Comparison of ENCODE assay signal across 20 cellular contexts in genomic region chr1:36100376-36100775, GRCh38. TPM values are rescaled to one million over a fixed set of nuclear protein-coding genes. Genes with fewer than 3 reads are reported as not detected.
A peak's percentile ranks its signal among the peaks of the same experiment; 100 is the strongest.
DNase-seq lines count a peak whose midpoint lies in the region; ATAC-seq and TF ChIP-seq lines count a peak whose summit lies in the region.
"Had no signal": no experiment of that assay in that cellular context is flagged by ENCODE, and none has a peak within 500 bp of the region (broad histone marks: within the 10 kb centered on the region; RNA-seq: fewer than 3 reads in every experiment).

No MANE protein-coding gene starts in this region.

- no peak for TF ChIP-seq EP300 in tibial nerve (IDR thresholded peaks at IDR 0.05)

- 8 to 27% methylated on average over 6 of the region's 6 CpGs for WGBS in tibial nerve, 2 donors

- H3K36me3 ChIP-seq in OCI-LY3 (replicated peaks; ENCODE audit: low read depth, low read length) (no peaks in the 10 kb centered on the region), tibial nerve (peaks cover 0 to 19% (median 0%) of the 10 kb centered on the region in 3 donors)
- H3K36me3 ChIP-seq: ovary had no signal

- H3K9me3 ChIP-seq in OCI-LY3 (ENCODE audit: insufficient read depth, low read length), result no peaks in the 10 kb centered on the region
- no peaks in the 10 kb centered on the region for H3K9me3 ChIP-seq in tibial nerve
- H3K9me3 ChIP-seq: gastroesophageal sphincter, ovary, upper lobe of right lung had no signal

- H3K9ac ChIP-seq in OCI-LY3 (ENCODE audit: low read length), result no peak overlapping the region

- peaks cover 6% of the 10 kb centered on the region for H3K4me1 Mint-ChIP-seq in activated naive CD8-positive, alpha-beta T cell treated with anti-CD3 and anti-CD28 coated beads, Interleukin-2, amount 10 ng/mL, durations not matched to agents 7 days and 5 days
- H3K4me1 Mint-ChIP-seq in activated naive CD8-positive, alpha-beta T cell treated with anti-CD3 and anti-CD28 coated beads, Interleukin-2, amount 50 U/mL, for 24 hours, result no peaks in the 10 kb centered on the region

- peaks cover 3% of the 10 kb centered on the region; the same call in 1 of the 2 replicates for H3K4me1 ChIP-seq in OCI-LY3 (ENCODE audit: low read length)
- H3K4me1 ChIP-seq in tibial nerve, result peaks cover 0 to 40% (median 4%) of the 10 kb centered on the region in 4 donors

- H3K27ac ChIP-seq in OCI-LY3 (ENCODE audit: low read length) (no peak overlapping the region), tibial nerve (peak overlapping the region in 3 of 4 donors; percentile 8 to 66 (median 38))
- H3K27ac ChIP-seq: hepatocyte, ovary, skin epidermis, upper lobe of right lung had no signal

- peak overlapping the region; percentile 80 for H3K4me2 ChIP-seq in OCI-LY3 (ENCODE audit: low read length)

- H3K4me3 Mint-ChIP-seq in activated naive CD8-positive, alpha-beta T cell treated with anti-CD3 and anti-CD28 coated beads, Interleukin-2, amount 10 ng/mL, durations not matched to agents 7 days and 5 days, result peak overlapping the region; percentile 48
- H3K4me3 Mint-ChIP-seq in activated naive CD8-positive, alpha-beta T cell treated with anti-CD3 and anti-CD28 coated beads, Interleukin-2, amount 50 U/mL, for 24 hours, result no peak overlapping the region
- H3K4me3 Mint-ChIP-seq: activated CD8-positive, alpha-beta T cell treated with anti-CD3 and anti-CD28 coated beads, Interleukin-2, amount 10 ng/mL, durations not matched to agents 7 days and 5 days; CD8-positive, alpha-beta T cell; IgD-negative memory B cell; nephron had no signal

- no peaks in the 10 kb centered on the region for H3K36me3 Mint-ChIP-seq in activated naive CD8-positive, alpha-beta T cell treated with anti-CD3 and anti-CD28 coated beads, Interleukin-2, amount 10 ng/mL, durations not matched to agents 7 days and 5 days
- H3K36me3 Mint-ChIP-seq in activated naive CD8-positive, alpha-beta T cell treated with anti-CD3 and anti-CD28 coated beads, Interleukin-2, amount 50 U/mL, for 24 hours (ENCODE audit: low read depth), result no peaks in the 10 kb centered on the region
- H3K36me3 Mint-ChIP-seq: IgD-negative memory B cell had no signal

- H3K27ac Mint-ChIP-seq in activated naive CD8-positive, alpha-beta T cell treated with anti-CD3 and anti-CD28 coated beads, Interleukin-2, amount 10 ng/mL, durations not matched to agents 7 days and 5 days, result peak overlapping the region; percentile 25
- no peak overlapping the region for H3K27ac Mint-ChIP-seq in activated naive CD8-positive, alpha-beta T cell treated with anti-CD3 and anti-CD28 coated beads, Interleukin-2, amount 50 U/mL, for 24 hours
- H3K27ac Mint-ChIP-seq: activated CD8-positive, alpha-beta T cell treated with anti-CD3 and anti-CD28 coated beads, Interleukin-2, amount 10 ng/mL, durations not matched to agents 7 days and 5 days; CD8-positive, alpha-beta T cell; stimulated activated memory B cell treated with anti-CD40 and anti-IgM and Interleukin-4, amounts not matched to agents 10 μg/mL and 1 μg/mL and 100 μg/mL, for 72 hours had no signal

- TF ChIP-seq CTCF in OCI-LY3 (IDR thresholded peaks at IDR 0.05; ENCODE audit: low read depth, low read length) (no peak), tibial nerve (IDR thresholded peaks at IDR 0.05) (no peak)

- H3K9me3 Mint-ChIP-seq in activated naive CD8-positive, alpha-beta T cell treated with anti-CD3 and anti-CD28 coated beads, Interleukin-2, amount 10 ng/mL, durations not matched to agents 7 days and 5 days, result no peaks in the 10 kb centered on the region
- H3K9me3 Mint-ChIP-seq in activated naive CD8-positive, alpha-beta T cell treated with anti-CD3 and anti-CD28 coated beads, Interleukin-2, amount 50 U/mL, for 24 hours, result no peaks in the 10 kb centered on the region
- H3K9me3 Mint-ChIP-seq: CD8-positive, alpha-beta T cell; IgD-negative memory B cell; nephron; stimulated activated memory B cell treated with anti-CD40 and anti-IgM and Interleukin-4, amounts not matched to agents 10 μg/mL and 1 μg/mL and 100 μg/mL, for 72 hours had no signal

- H3K27me3 ChIP-seq in OCI-LY3 (ENCODE audit: low read depth, low read length), result no peaks in the 10 kb centered on the region
- H3K27me3 ChIP-seq in tibial nerve, result no peaks in the 10 kb centered on the region
- H3K27me3 ChIP-seq: gastroesophageal sphincter, hepatocyte, ovary, upper lobe of right lung had no signal

- H4K20me1 ChIP-seq in OCI-LY3 (ENCODE audit: insufficient read depth, low read length), result no peaks in the 10 kb centered on the region

- peak overlapping the region; percentile 56; the same call in 1 of the 2 replicates for H2AFZ ChIP-seq in OCI-LY3 (ENCODE audit: low read depth, low read length)
- H2AFZ ChIP-seq: hepatocyte had no signal

- TF ChIP-seq POLR2A in tibial nerve (IDR thresholded peaks at IDR 0.05), result no peak

- no peaks in the 10 kb centered on the region for H3K79me2 ChIP-seq in OCI-LY3 (ENCODE audit: low read length)
- H3K79me2 ChIP-seq: hepatocyte had no signal

- POLR2A ChIA-PET in activated naive CD8-positive, alpha-beta T cell treated with anti-CD3 and anti-CD28 coated beads, Interleukin-2, amount 10 ng/mL, durations not matched to agents 7 days and 5 days (lab: Charles Lee), result interaction anchor here (0.6 to 1.7 kb wide), 4 partner anchors 10 to 87 kb away, joined by 5 to 7 read pairs (median 6); no protein-coding TSS in a partner anchor

- peaks cover 2% of the 10 kb centered on the region for H3K27me3 Mint-ChIP-seq in activated naive CD8-positive, alpha-beta T cell treated with anti-CD3 and anti-CD28 coated beads, Interleukin-2, amount 10 ng/mL, durations not matched to agents 7 days and 5 days
- no peaks in the 10 kb centered on the region for H3K27me3 Mint-ChIP-seq in activated naive CD8-positive, alpha-beta T cell treated with anti-CD3 and anti-CD28 coated beads, Interleukin-2, amount 50 U/mL, for 24 hours
- H3K27me3 Mint-ChIP-seq: IgD-negative memory B cell; stimulated activated memory B cell treated with anti-CD40 and anti-IgM and Interleukin-4, amounts not matched to agents 10 μg/mL and 1 μg/mL and 100 μg/mL, for 72 hours had no signal

- no peak for DNase-seq in activated naive CD8-positive, alpha-beta T cell treated with anti-CD3 and anti-CD28 coated beads, Interleukin-2, amount 10 ng/mL, durations not matched to agents 7 days and 5 days
- DNase-seq in activated naive CD8-positive, alpha-beta T cell treated with anti-CD3 and anti-CD28 coated beads, Interleukin-2, amount 50 U/mL, for 24 hours, result no peak
- DNase-seq in ecto neural progenitor cell (ENCODE audit: low spot score) (peak; percentile 43), tibial nerve (ENCODE audit: low spot score in 2 of 2) (no peak), HCEC 1CT (no peak), Ammon's horn (ENCODE audit: low spot score) (no peak)
- DNase-seq: 8988T, NCI-H187 treated with DMSO at 0.1 percent for 48 hours had no signal

- H3K4me3 ChIP-seq in OCI-LY3 (ENCODE audit: low read length) (peak overlapping the region; percentile 62), tibial nerve (no peak overlapping the region)
- H3K4me3 ChIP-seq: gastroesophageal sphincter, hepatocyte, ovary, skin epidermis, upper lobe of right lung had no signal

- ATAC-seq in activated naive CD8-positive, alpha-beta T cell treated with anti-CD3 and anti-CD28 coated beads, Interleukin-2, amount 10 ng/mL, durations not matched to agents 7 days and 5 days (ENCODE audit: low read depth), result no peak
- no peak for ATAC-seq in activated naive CD8-positive, alpha-beta T cell treated with anti-CD3 and anti-CD28 coated beads, Interleukin-2, amount 50 U/mL, for 24 hours
- ATAC-seq in HG02610 (IDR thresholded peaks at IDR 0.05; ENCODE audit: unreplicated experiment), result no peak

RNA-seq across cellular contexts. Expression of gene ADPRS, which starts 11.7 kb away (rescaled TPM):
- total RNA-seq in activated naive CD8-positive, alpha-beta T cell treated with anti-CD3 and anti-CD28 coated beads, Interleukin-2, amount 10 ng/mL, durations not matched to agents 7 days and 5 days, result 10 to 100 TPM; 30.7 to 32.7 TPM
- total RNA-seq in tibial nerve, result 10 to 100 TPM; 41.0 to 64.3 (median 48.0) TPM

RNA-seq across cellular contexts. Expression of gene TEKT2, which starts 16.5 kb away (rescaled TPM):
- not detected for total RNA-seq in activated naive CD8-positive, alpha-beta T cell treated with anti-CD3 and anti-CD28 coated beads, Interleukin-2, amount 10 ng/mL, durations not matched to agents 7 days and 5 days
- total RNA-seq in tibial nerve, result under 1 TPM in 1 of 4 donors, not detected in 3; 0.90 TPM
- total RNA-seq: activated CD8-positive, alpha-beta T cell treated with anti-CD3 and anti-CD28 coated beads, Interleukin-2, amount 10 ng/mL, durations not matched to agents 7 days and 5 days had no signal

RNA-seq across cellular contexts. Expression of gene COL8A2, which starts 24.6 kb away (rescaled TPM):
- under 1 TPM; 0.17 to 0.19 TPM for total RNA-seq in activated naive CD8-positive, alpha-beta T cell treated with anti-CD3 and anti-CD28 coated beads, Interleukin-2, amount 10 ng/mL, durations not matched to agents 7 days and 5 days
- 10 to 100 TPM; 26.7 to 57.9 (median 50.2) TPM for total RNA-seq in tibial nerve

RNA-seq across cellular contexts. Expression of gene TRAPPC3, which starts 48.9 kb away (rescaled TPM):
- 10 to 100 TPM; 51.7 to 52.5 TPM for total RNA-seq in activated naive CD8-positive, alpha-beta T cell treated with anti-CD3 and anti-CD28 coated beads, Interleukin-2, amount 10 ng/mL, durations not matched to agents 7 days and 5 days
- 10 to 100 TPM; 48.0 to 90.4 (median 69.1) TPM for total RNA-seq in tibial nerve

RNA-seq across cellular contexts. Expression of gene MAP7D1, which starts 55.6 kb away (rescaled TPM):
- total RNA-seq in activated naive CD8-positive, alpha-beta T cell treated with anti-CD3 and anti-CD28 coated beads, Interleukin-2, amount 10 ng/mL, durations not matched to agents 7 days and 5 days, result 100 to 1,000 TPM; 234 to 237 TPM
- total RNA-seq in tibial nerve, result 100 to 1,000 TPM in 3 of 4 donors, 10 to 100 TPM in 1; 85.0 to 184 (median 121) TPM

Comparison
In these comparisons a context has a peak if more than half of its experiments do, and no peak if none do; other contexts are left out.
1. RNA of gene COL8A2, which starts 24.6 kb away (total RNA-seq): 26.7 to 57.9 TPM in tibial nerve; 0.17 to 0.19 TPM in activated naive CD8-positive, alpha-beta T cell treated with anti-CD3 and anti-CD28 coated beads, Interleukin-2, amount 10 ng/mL, durations not matched to agents 7 days and 5 days; every median in the first group is over 10 times any median in the second.